In the genomic region with DNA sequence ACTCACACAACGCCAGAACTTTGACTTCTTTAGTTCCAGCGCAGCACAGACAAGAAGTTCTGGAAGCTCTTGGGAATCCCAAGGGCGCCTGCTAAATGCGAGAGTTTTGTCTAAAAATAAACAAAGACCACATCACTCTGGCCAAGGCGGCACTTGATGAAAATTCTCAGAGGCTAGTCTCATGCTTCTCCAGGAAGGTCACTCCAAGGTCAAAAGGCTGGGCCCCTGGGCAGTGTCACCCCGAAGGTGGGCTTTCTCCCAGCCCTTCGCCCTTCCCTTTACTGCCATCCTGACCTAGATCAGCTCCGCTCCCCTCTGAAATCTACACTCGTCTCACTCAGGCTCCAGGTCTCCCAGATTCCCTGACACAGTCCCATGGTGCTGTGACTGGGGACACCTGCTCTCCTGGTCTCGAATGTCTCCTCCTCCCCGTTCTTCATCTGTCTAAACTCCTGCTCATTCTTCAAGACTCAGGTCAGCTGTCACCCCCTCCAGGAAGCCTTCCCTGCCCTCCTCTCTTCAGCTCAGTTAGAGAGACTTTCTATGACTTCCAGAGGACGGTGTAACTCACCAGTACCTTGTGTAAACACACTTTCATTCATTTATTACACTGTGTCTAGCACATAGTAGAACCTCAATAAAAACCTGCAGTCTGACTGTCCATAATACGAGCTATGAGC, we compare ENCODE assay signal across 9 cellular contexts. TPM values are rescaled to one million over a fixed set of nuclear protein-coding genes. Genes with fewer than 3 reads are reported as not detected.
A peak's percentile ranks its signal among the peaks of the same experiment; 100 is the strongest.
DNase-seq lines count a peak whose midpoint lies in the region; ATAC-seq and TF ChIP-seq lines count a peak whose summit lies in the region.
"Had no signal": no experiment of that assay in that cellular context is flagged by ENCODE, and none has a peak within 500 bp of the region (broad histone marks: within the 10 kb centered on the region; RNA-seq: fewer than 3 reads in every experiment).

No MANE protein-coding gene starts in this region.

- no peaks in the 10 kb centered on the region for H3K9me3 Mint-ChIP-seq in activated T-cell treated with anti-CD3 and anti-CD28 coated beads, Interleukin-2, amount 50 U/mL, for 24 hours

- H3K4me1 Mint-ChIP-seq in activated T-cell treated with anti-CD3 and anti-CD28 coated beads, Interleukin-2, amount 50 U/mL, for 24 hours (ENCODE audit: low read depth): peaks cover 97% of the 10 kb centered on the region

- no peaks in the 10 kb centered on the region for H3K27me3 Mint-ChIP-seq in activated T-cell treated with anti-CD3 and anti-CD28 coated beads, Interleukin-2, amount 50 U/mL, for 24 hours

- TF ChIP-seq CTCF in breast epithelium (IDR thresholded peaks at IDR 0.05) (no peak), tibial artery (IDR thresholded peaks at IDR 0.05) (no peak)

- DNase-seq in activated T-cell treated with anti-CD3 and anti-CD28 coated beads, Interleukin-2, amount 50 U/mL, for 24 hours: no peak
- DNase-seq in activated T-cell treated with anti-CD3 and anti-CD28 coated beads for 4 hours (no peak), breast epithelium (ENCODE audit: low spot score in 2 of 2) (peak in 1 of 2 donors; percentile 16), tibial artery (peak in 1 of 2 donors; percentile 69), SIG-M5 treated with dmso at 0.1 percent for 504 hours (lab: John Stamatoyannopoulos, UW; ENCODE audit: unreplicated experiment) (no peak), NCI-H82 (lab: John Stamatoyannopoulos, UW) (no peak)
- DNase-seq: NCI-H1930 had no signal

- intact Hi-C loops in breast epithelium (cut with DNase I; ENCODE audit: low total_unique reads) (loop anchor here (10.0 kb wide), 1 partner anchor 79 kb away; no protein-coding TSS in a partner anchor), tibial artery (cut with DNase I; ENCODE audit: low total_unique reads) (loop anchor here (10.0 kb wide), 1 partner anchor 319 kb away; a partner anchor contains a TSS)

- H3K36me3 ChIP-seq in breast epithelium: no peaks in the 10 kb centered on the region
- H3K36me3 ChIP-seq in muscle layer of colon (ENCODE audit: insufficient read depth, low read length): no peaks in the 10 kb centered on the region
- no peaks in the 10 kb centered on the region for H3K36me3 ChIP-seq in tibial artery

- H3K27ac Mint-ChIP-seq in activated T-cell treated with anti-CD3 and anti-CD28 coated beads, Interleukin-2, amount 50 U/mL, for 24 hours: peak overlapping the region; percentile 85

- H3K4me3 ChIP-seq in breast epithelium (no peak overlapping the region), muscle layer of colon (ENCODE audit: low read depth in 1 of 2, low read length in 2 of 2) (peak overlapping the region in 1 of 2 donors; percentile 25), tibial artery (no peak overlapping the region)

- H3K4me1 ChIP-seq in breast epithelium (peaks cover 11 to 29% of the 10 kb centered on the region in 2 donors), muscle layer of colon (ENCODE audit: insufficient read depth, low read length) (peaks cover 94% of the 10 kb centered on the region), tibial artery (peaks cover 0 to 59% (median 45%) of the 10 kb centered on the region in 4 donors)

- H3K9ac ChIP-seq in muscle layer of colon (ENCODE audit: low read length): peak overlapping the region; percentile 35

- H3K9me3 ChIP-seq in breast epithelium (no peaks in the 10 kb centered on the region), muscle layer of colon (ENCODE audit: low read length) (no peaks in the 10 kb centered on the region), tibial artery (no peaks in the 10 kb centered on the region)

- no peak for ATAC-seq in GM19023 (IDR thresholded peaks at IDR 0.05; ENCODE audit: unreplicated experiment)

- H3K36me3 Mint-ChIP-seq in activated T-cell treated with anti-CD3 and anti-CD28 coated beads, Interleukin-2, amount 50 U/mL, for 24 hours (ENCODE audit: low read depth): peaks cover 28% of the 10 kb centered on the region

- H3K27me3 ChIP-seq in breast epithelium (no peaks in the 10 kb centered on the region), muscle layer of colon (ENCODE audit: control insufficient read depth in 1 of 2, insufficient read depth in 2 of 2, low read length in 2 of 2) (no peaks in the 10 kb centered on the region), tibial artery (no peaks in the 10 kb centered on the region)

- H3K27ac ChIP-seq in breast epithelium: peak overlapping the region; percentile 64 to 73
- H3K27ac ChIP-seq in muscle layer of colon (ENCODE audit: low read depth, low read length): peak overlapping the region; percentile 86
- H3K27ac ChIP-seq in tibial artery: peak overlapping the region; percentile 83 to 85

- H3K4me3 Mint-ChIP-seq in activated T-cell treated with anti-CD3 and anti-CD28 coated beads, Interleukin-2, amount 50 U/mL, for 24 hours: peak overlapping the region; percentile 60

- no peak for TF ChIP-seq POLR2A in breast epithelium (IDR thresholded peaks at IDR 0.05)

RNA-seq across cellular contexts. Expression of a gene that starts 10.5 kb away (rescaled TPM):
- total RNA-seq in breast epithelium: 10 to 100 TPM; 17.0 to 39.7 (median 22.8) TPM

RNA-seq across cellular contexts. Expression of a gene that starts 58.0 kb away (rescaled TPM):
- total RNA-seq in breast epithelium: 10 to 100 TPM; 14.1 to 23.6 (median 23.2) TPM
